In the genomic region with DNA sequence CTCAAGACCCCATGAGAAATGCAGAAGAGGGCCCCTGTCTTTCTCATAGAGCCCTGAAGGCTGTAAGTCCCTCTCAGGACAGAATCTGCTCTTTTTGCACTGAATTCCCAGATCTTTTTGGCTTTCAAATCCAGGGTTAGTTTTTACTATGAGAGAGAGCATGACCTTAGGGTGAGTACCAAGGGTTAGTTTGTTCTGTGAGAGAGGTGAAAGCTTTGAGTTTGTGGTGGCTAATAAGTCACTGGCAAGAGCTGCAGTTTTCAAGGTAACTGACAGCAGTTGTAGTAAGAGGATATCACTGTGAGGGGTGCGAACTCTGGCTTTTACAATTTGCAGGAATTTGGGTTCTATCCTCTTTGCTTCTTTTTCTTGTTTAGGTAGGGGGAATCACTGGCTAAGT, we compare ENCODE assay signal across 35 cellular contexts.
"Had no signal": no experiment of that assay in that cellular context is flagged by ENCODE, and none has a peak within 500 bp of the region (broad histone marks: within the 10 kb centered on the region; RNA-seq: fewer than 3 reads in every experiment).

No MANE protein-coding gene starts in this region.

- H3K9me3 ChIP-seq: adrenal gland, body of pancreas, breast epithelium, Peyer's patch, SJSA1 had no signal

- H3K27ac Mint-ChIP-seq: activated CD4-positive, alpha-beta memory T cell treated with anti-CD3 and anti-CD28 coated beads for 36 hours; activated CD4-positive, alpha-beta T cell treated with anti-CD3 and anti-CD28 coated beads for 36 hours; activated naive CD4-positive, alpha-beta T cell treated with anti-CD3 and anti-CD28 coated beads for 36 hours; activated naive CD4-positive, alpha-beta T cell treated with anti-CD3 and anti-CD28 coated beads, Interleukin-2, amount 50 U/mL, for 72 hours; activated T-helper 1 cell treated with anti-CD3 and anti-CD28 coated beads, Interleukin-12 subunit alpha, Interleukin-12 subunit beta, Interleukin-2, Interleukin-4 antibody, amounts not matched to agents 30 ng/mL and 10 ng/mL and 1 ng/mL, durations not matched to agents 14 hours and 24 hours and 36 hours; T-cell; T-helper 17 cell had no signal

- H3K4me1 Mint-ChIP-seq: activated CD4-positive, alpha-beta T cell treated with anti-CD3 and anti-CD28 coated beads for 36 hours; T-cell; T-helper 17 cell had no signal

- H3K27me3 Mint-ChIP-seq: activated CD4-positive, alpha-beta memory T cell treated with anti-CD3 and anti-CD28 coated beads for 36 hours; activated CD4-positive, alpha-beta T cell treated with anti-CD3 and anti-CD28 coated beads for 36 hours; T-cell; T-helper 17 cell had no signal

- ATAC-seq: activated CD4-positive, alpha-beta T cell treated with anti-CD3 and anti-CD28 coated beads for 36 hours; activated CD4-positive, CD25-positive, alpha-beta regulatory T cell treated with anti-CD3 and anti-CD28 coated beads, Interleukin-2, amount 50 U/mL, for 24 hours; activated naive CD4-positive, alpha-beta T cell treated with anti-CD3 and anti-CD28 coated beads, Interleukin-2, amount 50 U/mL, for 72 hours; activated T-cell treated with anti-CD3 and anti-CD28 coated beads, Interleukin-2, amount 50 U/mL, for 4 hours; body of pancreas; K562; PC-3; SK-N-SH treated with all-trans-retinoic acid at 6 μM for 48 hours; T-cell; T-helper 17 cell had no signal

- H3K36me3 Mint-ChIP-seq: activated CD4-positive, alpha-beta memory T cell treated with anti-CD3 and anti-CD28 coated beads for 36 hours; activated naive CD4-positive, alpha-beta T cell treated with anti-CD3 and anti-CD28 coated beads, Interleukin-2, amount 50 U/mL, for 72 hours; T-cell had no signal

- H3K27ac ChIP-seq: adrenal gland, body of pancreas, breast epithelium, Peyer's patch, SJSA1 had no signal

- H3K4me3 Mint-ChIP-seq: activated CD4-positive, alpha-beta memory T cell treated with anti-CD3 and anti-CD28 coated beads for 36 hours; activated CD4-positive, alpha-beta T cell treated with anti-CD3 and anti-CD28 coated beads for 36 hours; activated naive CD4-positive, alpha-beta T cell treated with anti-CD3 and anti-CD28 coated beads for 36 hours; activated T-cell treated with anti-CD3 and anti-CD28 coated beads, Interleukin-2, amount 50 U/mL, for 4 hours; activated T-helper 1 cell treated with anti-CD3 and anti-CD28 coated beads, Interleukin-12 subunit alpha, Interleukin-12 subunit beta, Interleukin-2, Interleukin-4 antibody, amounts not matched to agents 30 ng/mL and 10 ng/mL and 1 ng/mL, durations not matched to agents 14 hours and 24 hours and 36 hours; T-cell; T-helper 17 cell had no signal

- H3K36me3 ChIP-seq: adrenal gland, breast epithelium, Peyer's patch, SJSA1 had no signal

- H3K9me3 Mint-ChIP-seq: activated T-helper 1 cell treated with anti-CD3 and anti-CD28 coated beads, Interleukin-12 subunit alpha, Interleukin-12 subunit beta, Interleukin-2, Interleukin-4 antibody, amounts not matched to agents 30 ng/mL and 10 ng/mL and 1 ng/mL, durations not matched to agents 14 hours and 24 hours and 36 hours had no signal

- H3K4me1 ChIP-seq: adrenal gland, body of pancreas, breast epithelium, Peyer's patch, SJSA1 had no signal

- H3K4me3 ChIP-seq: adrenal gland, body of pancreas, breast epithelium, K562, Peyer's patch, SJSA1 had no signal

- H3K27me3 ChIP-seq: adrenal gland, body of pancreas, breast epithelium, Peyer's patch, SJSA1 had no signal

- DNase-seq: activated CD4-positive, alpha-beta memory T cell treated with anti-CD3 and anti-CD28 coated beads for 36 hours; activated CD4-positive, alpha-beta T cell treated with anti-CD3 and anti-CD28 coated beads for 36 hours; activated CD4-positive, alpha-beta T cell treated with anti-CD3 and anti-CD28 coated beads, Interleukin-2, amount 50 U/mL, for 1 hour; activated CD8-positive, alpha-beta memory T cell treated with anti-CD3 and anti-CD28 coated beads, Interleukin-2, amount 50 U/mL, for 4 hours; activated gamma-delta T cell treated with Interleukin-2 at 50 U/mL for 16 hours; activated naive CD4-positive, alpha-beta T cell treated with anti-CD3 and anti-CD28 coated beads for 36 hours; activated T-cell treated with anti-CD3 and anti-CD28 coated beads for 4 hours; activated T-cell treated with anti-CD3 and anti-CD28 coated beads, Interleukin-2, amount 50 U/mL, for 4 hours; adrenal gland; body of pancreas; caudate nucleus; cerebellar nuclear complex; NCI-H1092 treated with DMSO at 0.1 percent for 48 hours; NCI-H1417; NCI-H146; NCI-H187; NCI-H2029 treated with DMSO at 0.1 percent for 48 hours; NCI-H226; NCI-H446 treated with DMSO at 0.1 percent for 48 hours; NCI-H524; NCI-H69; NCI-H82; PC-3; Peyer's patch; RPMI8226; SHP77 treated with DMSO at 0.1 percent for 48 hours; T-cell; T-helper 17 cell had no signal
